Comparison of ENCODE assay signal across 1 cellular context in genomic region chr1:12007204-12007603, GRCh38.
TF ChIP-seq lines count a peak whose summit lies in the region.

No MANE protein-coding gene starts in this region.

TF ChIP-seq in H1, 55 proteins besides CTCF, POLR2A, EP300 and RAD21:
- TF ChIP-seq SP2 (IDR thresholded peaks at IDR 0.05; ENCODE audit: low read length) (no peak), CREB1 (IDR thresholded peaks at IDR 0.05) (no peak), SRF (IDR thresholded peaks at IDR 0.05; ENCODE audit: low read depth, low read length) (no peak), FOSL1 (IDR thresholded peaks at IDR 0.05; ENCODE audit: insufficient read depth, low read depth, low read length) (no peak), NANOG (IDR thresholded peaks at IDR 0.05; ENCODE audit: insufficient read depth, low read depth, low read length, poor library complexity, severe bottlenecking) (no peak), CBX5 (IDR thresholded peaks at IDR 0.05; ENCODE audit: low read depth, low read length) (no peak), BCL11A (IDR thresholded peaks at IDR 0.05; ENCODE audit: low read depth in 2 of 2, low read length in 2 of 2) (no peak), BACH1 (IDR thresholded peaks at IDR 0.05; ENCODE audit: low read length) (no peak), MAX (IDR thresholded peaks at IDR 0.05) (no peak), ASH2L (IDR thresholded peaks at IDR 0.05; ENCODE audit: low read length) (no peak), KDM1A (IDR thresholded peaks at IDR 0.05; ENCODE audit: borderline replicate concordance, low read length) (no peak)
